8 cellular contexts compared by ENCODE assay signal in the genomic region with DNA sequence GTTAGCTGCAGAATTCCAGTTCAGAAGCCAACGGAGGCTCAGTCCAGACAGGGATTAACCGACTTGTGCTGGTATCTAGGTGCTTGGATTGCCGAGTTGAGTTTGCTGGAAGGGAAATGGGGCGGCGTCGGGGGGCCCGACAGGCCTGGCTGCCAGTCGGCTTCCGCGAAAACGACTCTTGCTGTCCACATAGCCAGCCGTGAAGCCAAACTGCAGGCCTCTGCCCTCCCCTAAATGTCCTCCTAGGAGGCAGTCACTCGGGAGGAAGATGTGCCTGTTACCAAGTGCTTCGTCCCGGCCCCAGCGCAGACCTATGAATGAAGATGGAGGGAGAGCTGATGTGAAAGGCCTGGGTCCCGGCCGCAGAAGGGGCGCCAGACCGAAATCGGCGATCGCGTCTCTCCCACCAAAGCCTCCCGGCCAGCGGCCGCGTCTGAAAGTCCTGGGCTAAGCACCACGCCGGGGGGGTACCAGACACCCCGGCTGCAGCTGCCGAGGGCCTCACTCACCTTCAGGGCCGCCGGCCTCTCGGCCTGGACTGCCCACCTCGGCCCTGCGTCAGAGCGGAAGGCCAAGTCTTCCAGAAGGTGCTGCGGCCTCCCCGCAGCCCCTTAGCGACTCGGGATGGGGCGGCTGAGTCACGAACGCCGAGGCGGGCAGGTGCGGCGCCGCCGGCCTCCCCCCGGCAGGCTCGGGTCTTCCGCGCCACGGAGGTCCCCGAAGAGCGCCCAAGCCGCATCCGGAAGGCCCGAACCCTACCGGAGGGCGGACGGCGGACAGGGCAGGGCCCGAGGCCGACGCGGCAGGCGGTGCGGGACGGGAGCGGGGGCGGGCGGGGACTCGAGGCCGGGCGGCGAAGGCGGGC. TPM values are rescaled to one million over a fixed set of nuclear protein-coding genes. Genes with fewer than 3 reads are reported as not detected.
DNase-seq lines count a peak whose midpoint lies in the region; ATAC-seq and TF ChIP-seq lines count a peak whose summit lies in the region.

No MANE protein-coding gene starts in this region.

- CTCF ChIA-PET in BJ (lab: Yijun Ruan, JAX) = interaction anchor here (0.6 to 2.4 kb wide), 16 partner anchors 8 to 262 kb away, joined by 3 to 14 read pairs (median 4); partner anchors contain the start of genes C1QTNF5, C2CD2L, CBL and HMBS

- DNase-seq in BJ (ENCODE audit: low read depth) = no peak
- peak; percentile 20 for DNase-seq in GM20000 (ENCODE audit: low spot score)
- DNase-seq in LNCaP clone FGC (ENCODE audit: low read depth) = no peak
- DNase-seq in activated T-cell treated with anti-CD3 and anti-CD28 coated beads, Interleukin-2, amount 50 U/mL, for 72 hours = peak; percentile 53 to 72
- peak; percentile 35 for DNase-seq in fibroblast of peridontal ligament (ENCODE audit: extremely low read depth)
- no peak for DNase-seq in omental fat pad (ENCODE audit: low spot score)

- ATAC-seq in activated T-cell treated with anti-CD3 and anti-CD28 coated beads, Interleukin-2, amount 50 U/mL, for 72 hours (replicated peaks in 1 of 2) = peak; percentile 2 to 14
- peak; percentile 61 for ATAC-seq in omental fat pad (ENCODE audit: low FRiP score)
- ATAC-seq in HG03378 (IDR thresholded peaks at IDR 0.05; ENCODE audit: unreplicated experiment) = no peak
- ATAC-seq in GM18870 (IDR thresholded peaks at IDR 0.05; ENCODE audit: unreplicated experiment) = no peak

- H3K4me3 ChIP-seq in BJ (ENCODE audit: low read depth, low read length) (peak overlapping the region; percentile 78), LNCaP clone FGC (ENCODE audit: low read depth, low read length) (peak overlapping the region; percentile 70)

- H3K27me3 Mint-ChIP-seq in activated T-cell treated with anti-CD3 and anti-CD28 coated beads, Interleukin-2, amount 50 U/mL, for 72 hours (ENCODE audit: low read depth) = no peaks in the 10 kb centered on the region

- no peaks in the 10 kb centered on the region for H3K9me3 Mint-ChIP-seq in activated T-cell treated with anti-CD3 and anti-CD28 coated beads, Interleukin-2, amount 50 U/mL, for 72 hours

- H3K4me1 Mint-ChIP-seq in activated T-cell treated with anti-CD3 and anti-CD28 coated beads, Interleukin-2, amount 50 U/mL, for 72 hours (ENCODE audit: low read depth) = peaks cover 41% of the 10 kb centered on the region

- POLR2A ChIA-PET in BJ (lab: Charles Lee) = interaction anchor here (0.6 to 1.1 kb wide), 7 partner anchors 9 to 76 kb away, joined by 3 to 35 read pairs (median 5); partner anchors contain the start of genes C2CD2L and HMBS

- no peaks in the 10 kb centered on the region for H3K27me3 ChIP-seq in BJ (ENCODE audit: control insufficient read depth, insufficient read depth, low read length)

- TF ChIP-seq CTCF in BJ (IDR thresholded peaks at IDR 0.05; ENCODE audit: insufficient read depth, low read depth, low read length) = no peak
- no peak for TF ChIP-seq CTCF in GM20000 (IDR thresholded peaks at IDR 0.05; ENCODE audit: extremely low read depth, missing control alignments)
- no peak for TF ChIP-seq CTCF in LNCaP clone FGC (IDR thresholded peaks at IDR 0.05; ENCODE audit: control insufficient read depth, extremely low read depth, insufficient read depth)
- TF ChIP-seq CTCF in omental fat pad (IDR thresholded peaks at IDR 0.05) = no peak

- peak overlapping the region; percentile 97 for H3K27ac Mint-ChIP-seq in activated T-cell treated with anti-CD3 and anti-CD28 coated beads, Interleukin-2, amount 50 U/mL, for 72 hours

- peak overlapping the region; percentile 96 to 97 for H3K4me3 Mint-ChIP-seq in activated T-cell treated with anti-CD3 and anti-CD28 coated beads, Interleukin-2, amount 50 U/mL, for 72 hours

- peaks cover 24 to 28% of the 10 kb centered on the region in 2 donors for H3K36me3 Mint-ChIP-seq in activated T-cell treated with anti-CD3 and anti-CD28 coated beads, Interleukin-2, amount 50 U/mL, for 72 hours (ENCODE audit: insufficient read depth in 2 of 2)

- peaks cover 9% of the 10 kb centered on the region for H3K36me3 ChIP-seq in BJ (ENCODE audit: control insufficient read depth, insufficient read depth, low read length)

RNA-seq across cellular contexts. Expression of gene DPAGT1, which starts 7.5 kb away (rescaled TPM):
- polyA plus RNA-seq in BJ (2011; rRNA removed) = 67.4 and 75.6 TPM in 2 replicates
- polyA minus RNA-seq in BJ (2011; rRNA and poly(A)+ RNA removed) = 48.9 and 101 TPM in 2 replicates
- total RNA-seq in activated T-cell treated with anti-CD3 and anti-CD28 coated beads, Interleukin-2, amount 50 U/mL, for 72 hours = 10 to 100 TPM; 63.8 to 81.9 TPM
- total RNA-seq in omental fat pad = 10 to 100 TPM; 23.0 to 34.0 (median 28.5) TPM

RNA-seq across cellular contexts. Expression of gene HMBS, which starts 9.5 kb away (rescaled TPM):
- 38.4 and 54.9 TPM in 2 replicates for polyA plus RNA-seq in BJ (2011; rRNA removed)
- 22.1 and 29.0 TPM in 2 replicates for polyA minus RNA-seq in BJ (2011; rRNA and poly(A)+ RNA removed)
- 10 to 100 TPM; 31.6 to 42.5 TPM for total RNA-seq in activated T-cell treated with anti-CD3 and anti-CD28 coated beads, Interleukin-2, amount 50 U/mL, for 72 hours
- 10 to 100 TPM in 1 of 4 donors, 1 to 10 TPM in 3; 7.2 to 11.7 (median 8.5) TPM for total RNA-seq in omental fat pad

RNA-seq across cellular contexts. Expression of gene C2CD2L, which starts 13.0 kb away (rescaled TPM):
- 2.8 and 5.7 TPM in 2 replicates for polyA plus RNA-seq in BJ (2011; rRNA removed)
- 6.5 and 11.5 TPM in 2 replicates for polyA minus RNA-seq in BJ (2011; rRNA and poly(A)+ RNA removed)
- 10 to 100 TPM; 21.0 to 21.1 TPM for total RNA-seq in activated T-cell treated with anti-CD3 and anti-CD28 coated beads, Interleukin-2, amount 50 U/mL, for 72 hours
- 10 to 100 TPM in 1 of 4 donors, 1 to 10 TPM in 3; 8.2 to 10.7 (median 9.0) TPM for total RNA-seq in omental fat pad

RNA-seq across cellular contexts. Expression of gene VPS11, which starts 26.6 kb away (rescaled TPM):
- 11.4 and 15.9 TPM in 2 replicates for polyA plus RNA-seq in BJ (2011; rRNA removed)
- 22.0 and 26.1 TPM in 2 replicates for polyA minus RNA-seq in BJ (2011; rRNA and poly(A)+ RNA removed)
- total RNA-seq in activated T-cell treated with anti-CD3 and anti-CD28 coated beads, Interleukin-2, amount 50 U/mL, for 72 hours = 10 to 100 TPM; 24.0 to 24.2 TPM
- 10 to 100 TPM; 31.5 to 39.2 (median 32.7) TPM for total RNA-seq in omental fat pad

RNA-seq across cellular contexts. Expression of gene HINFP, which starts 27.2 kb away (rescaled TPM):
- polyA plus RNA-seq in BJ (2011; rRNA removed) = 17.6 and 27.3 TPM in 2 replicates
- polyA minus RNA-seq in BJ (2011; rRNA and poly(A)+ RNA removed) = 18.4 and 40.8 TPM in 2 replicates
- 10 to 100 TPM; 31.9 to 34.1 TPM for total RNA-seq in activated T-cell treated with anti-CD3 and anti-CD28 coated beads, Interleukin-2, amount 50 U/mL, for 72 hours
- 10 to 100 TPM; 10.2 to 31.0 (median 24.4) TPM for total RNA-seq in omental fat pad

Comparison
In these comparisons a context has a peak if more than half of its experiments do, and no peak if none do; other contexts are left out.
1. DNase-seq: peak in GM20000 (single experiment), activated T-cell treated with anti-CD3 and anti-CD28 coated beads, Interleukin-2, amount 50 U/mL, for 72 hours (2 of 2) and fibroblast of peridontal ligament (single experiment); none in BJ (single experiment), LNCaP clone FGC (single experiment) and omental fat pad (single experiment).
2. ATAC-seq: peak in activated T-cell treated with anti-CD3 and anti-CD28 coated beads, Interleukin-2, amount 50 U/mL, for 72 hours (2 of 2) and omental fat pad (single experiment); none in HG03378 (single experiment) and GM18870 (single experiment).